8 cellular contexts compared by ENCODE assay signal in genomic region chr2:238169021-238169707, GRCh38. TPM values are rescaled to one million over a fixed set of nuclear protein-coding genes. Genes with fewer than 3 reads are reported as not detected.
DNase-seq lines count a peak whose midpoint lies in the region; ATAC-seq and TF ChIP-seq lines count a peak whose summit lies in the region.

No MANE protein-coding gene starts in this region.

- no peak for TF ChIP-seq POLR2A in vagina (IDR thresholded peaks at IDR 0.05)

- H3K27me3 Mint-ChIP-seq in CD8-positive, alpha-beta memory T cell: peaks cover 4 to 7% of the 10 kb centered on the region in 2 donors
- peaks cover 19% of the 10 kb centered on the region for H3K27me3 Mint-ChIP-seq in nephron (ENCODE audit: low read depth)

- no peak overlapping the region for H3K4me3 ChIP-seq in CD8-positive, alpha-beta memory T cell (ENCODE audit: low read length)
- H3K4me3 ChIP-seq in epithelial cell of proximal tubule (ENCODE audit: low read depth, low read length): no peak overlapping the region
- H3K4me3 ChIP-seq in vagina: no peak overlapping the region
- no peak overlapping the region for H3K4me3 ChIP-seq in MM.1S (ENCODE audit: low read length)

- H3K4me1 Mint-ChIP-seq in CD8-positive, alpha-beta memory T cell: peaks cover 0 to 10% (median 6%) of the 10 kb centered on the region in 3 donors
- H3K4me1 Mint-ChIP-seq in nephron: peaks cover 13% of the 10 kb centered on the region

- TF ChIP-seq CTCF in epithelial cell of proximal tubule (conservative IDR thresholded peaks at IDR 0.05; ENCODE audit: low read depth, low read length) (no peak), nephron (IDR thresholded peaks at IDR 0.05; ENCODE audit: unreplicated experiment in 3 of 3) (no peak), vagina (IDR thresholded peaks at IDR 0.05) (no peak), MM.1S (IDR thresholded peaks at IDR 0.05; ENCODE audit: low read length) (no peak)

- CTCF ChIA-PET in CD8-positive, alpha-beta memory T cell (lab: Charles Lee): no interaction called here

- H4K20me1 ChIP-seq in MM.1S (ENCODE audit: insufficient read depth, low read length): no peaks in the 10 kb centered on the region

- H3K4me3 Mint-ChIP-seq in CD8-positive, alpha-beta memory T cell: no peak overlapping the region
- H3K4me3 Mint-ChIP-seq in nephron: no peak overlapping the region

- POLR2A ChIA-PET in CD8-positive, alpha-beta memory T cell (lab: Charles Lee): no interaction called here

- no peaks in the 10 kb centered on the region for H3F3A ChIP-seq in MM.1S (ENCODE audit: insufficient read depth, low read length)

- H3K27ac Mint-ChIP-seq in CD8-positive, alpha-beta memory T cell: peak overlapping the region in 2 of 8 donors; percentile 46 to 69
- H3K27ac Mint-ChIP-seq in nephron: peak overlapping the region; percentile 11 to 88 (median 83)

- no peaks in the 10 kb centered on the region for H3K27me3 ChIP-seq in CD8-positive, alpha-beta memory T cell (ENCODE audit: insufficient read depth, low read length, poor library complexity, severe bottlenecking)
- H3K27me3 ChIP-seq in vagina (no peaks in the 10 kb centered on the region), MM.1S (replicated peaks; ENCODE audit: insufficient read depth, low read length) (no peaks in the 10 kb centered on the region)

- H3K27ac ChIP-seq in CD8-positive, alpha-beta memory T cell (ENCODE audit: low read depth, low read length): peak overlapping the region; percentile 11
- H3K27ac ChIP-seq in vagina (no peak overlapping the region), MM.1S (ENCODE audit: low read length) (no peak overlapping the region)

- intact Hi-C loops in vagina (cut with DNase I): no loop called here

- H3K9me3 ChIP-seq in CD8-positive, alpha-beta memory T cell (ENCODE audit: low read length): no peaks in the 10 kb centered on the region
- H3K9me3 ChIP-seq in vagina (no peaks in the 10 kb centered on the region), MM.1S (replicated peaks; ENCODE audit: insufficient read depth, low read length) (no peaks in the 10 kb centered on the region)

- H3K9me2 ChIP-seq in MM.1S (replicated peaks; ENCODE audit: insufficient read depth, low read length): no peaks in the 10 kb centered on the region

- H2AFZ ChIP-seq in MM.1S (ENCODE audit: low read length): no peak overlapping the region

- H3K9ac ChIP-seq in MM.1S (ENCODE audit: low read length): no peak overlapping the region

- H3K79me2 ChIP-seq in MM.1S (ENCODE audit: low read length): no peaks in the 10 kb centered on the region

- H3K36me3 ChIP-seq in CD8-positive, alpha-beta memory T cell (ENCODE audit: insufficient read depth, low read length): peaks cover 33% of the 10 kb centered on the region
- H3K36me3 ChIP-seq in vagina (peaks cover 0 to 40% of the 10 kb centered on the region in 2 donors), MM.1S (replicated peaks; ENCODE audit: insufficient read depth, low read length) (no peaks in the 10 kb centered on the region)

- H3K4me1 ChIP-seq in CD8-positive, alpha-beta memory T cell (ENCODE audit: insufficient read depth, low read length): no peaks in the 10 kb centered on the region
- H3K4me1 ChIP-seq in vagina: peaks cover 24% of the 10 kb centered on the region
- no peaks in the 10 kb centered on the region for H3K4me1 ChIP-seq in MM.1S (ENCODE audit: low read length)

- no peak for ATAC-seq in GM19452 (IDR thresholded peaks at IDR 0.05; ENCODE audit: unreplicated experiment)
- no peak for ATAC-seq in GM21526 (IDR thresholded peaks at IDR 0.05; ENCODE audit: low FRiP score, unreplicated experiment)

- DNase-seq in CD8-positive, alpha-beta memory T cell: no peak
- DNase-seq in epithelial cell of proximal tubule (ENCODE audit: low read depth) (peak; percentile 68), vagina (ENCODE audit: extremely low spot score in 2 of 2) (no peak), MM.1S (no peak)

- H3K36me3 Mint-ChIP-seq in CD8-positive, alpha-beta memory T cell: peaks cover 8 to 66% (median 16%) of the 10 kb centered on the region in 3 donors
- H3K36me3 Mint-ChIP-seq in nephron (ENCODE audit: low read depth): peaks cover 44% of the 10 kb centered on the region

- no peak overlapping the region for H3K4me2 ChIP-seq in MM.1S (ENCODE audit: low read depth, low read length)

- no peaks in the 10 kb centered on the region for H3K9me3 Mint-ChIP-seq in CD8-positive, alpha-beta memory T cell
- no peaks in the 10 kb centered on the region for H3K9me3 Mint-ChIP-seq in nephron

TF ChIP-seq in PFSK-1, 5 proteins besides CTCF, POLR2A, EP300 and RAD21:
- TF ChIP-seq POLR2AphosphoS5 (IDR thresholded peaks at IDR 0.05; ENCODE audit: low read depth, low read length) (peak; percentile 29; the same call in 1 of the 2 replicates), SIN3A (IDR thresholded peaks at IDR 0.05; ENCODE audit: borderline replicate concordance, insufficient read depth, low read length) (no peak)

RNA-seq across cellular contexts. Expression of gene ERFE, which starts 10.4 kb away (rescaled TPM):
- total RNA-seq in CD8-positive, alpha-beta memory T cell: under 1 TPM in 1 of 2 experiments, not detected in 1; 0.24 TPM
- polyA plus RNA-seq in CD8-positive, alpha-beta memory T cell: not detected
- 83.2 TPM for polyA plus RNA-seq in PFSK-1 (2012; ENCODE audit: insufficient read length, low read depth)
- total RNA-seq in epithelial cell of proximal tubule: 9.8 and 86.8 TPM in 2 replicates
- total RNA-seq in vagina: not detected

RNA-seq across cellular contexts. Expression of gene KLHL30, which starts 30.7 kb away (rescaled TPM):
- total RNA-seq in CD8-positive, alpha-beta memory T cell: not detected
- not detected for polyA plus RNA-seq in CD8-positive, alpha-beta memory T cell
- 0.39 TPM for polyA plus RNA-seq in PFSK-1 (2012; ENCODE audit: insufficient read length, low read depth)
- total RNA-seq in epithelial cell of proximal tubule: 0.72 and 1.7 TPM in 2 replicates
- 0.25 TPM for total RNA-seq in vagina

RNA-seq across cellular contexts. Expression of gene ILKAP, which starts 34.3 kb away (rescaled TPM):
- 10 to 100 TPM; 61.9 to 66.2 TPM for total RNA-seq in CD8-positive, alpha-beta memory T cell
- polyA plus RNA-seq in CD8-positive, alpha-beta memory T cell: 39.7 TPM
- polyA plus RNA-seq in PFSK-1 (2012; ENCODE audit: insufficient read length, low read depth): 88.9 TPM
- total RNA-seq in epithelial cell of proximal tubule (18.2 and 28.9 TPM in 2 replicates), vagina (62.6 TPM)
